16 cellular contexts compared by ENCODE assay signal in the genomic region with DNA sequence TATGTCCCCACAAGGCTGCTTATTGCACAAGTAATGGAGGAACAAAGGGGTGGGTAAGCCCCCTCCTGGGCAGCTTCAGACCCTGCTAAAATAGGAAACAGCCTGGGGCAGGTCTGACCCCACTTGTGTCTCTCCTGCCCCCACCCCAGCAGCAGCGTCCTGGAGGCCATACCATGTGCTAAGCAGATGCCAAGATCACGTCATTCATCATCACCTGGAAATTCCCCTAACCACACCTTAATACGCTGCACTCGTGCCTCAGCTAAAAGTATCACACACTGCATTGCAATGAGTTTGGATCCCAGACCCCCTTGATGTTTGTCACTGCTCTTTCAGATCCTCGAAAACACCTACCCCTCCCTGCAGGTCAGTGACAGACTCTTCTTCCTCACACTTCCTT. TPM values are rescaled to one million over a fixed set of nuclear protein-coding genes. Genes with fewer than 3 reads are reported as not detected.
DNase-seq lines count a peak whose midpoint lies in the region; ATAC-seq and TF ChIP-seq lines count a peak whose summit lies in the region.
"Had no signal": no experiment of that assay in that cellular context is flagged by ENCODE, and none has a peak within 500 bp of the region (broad histone marks: within the 10 kb centered on the region; RNA-seq: fewer than 3 reads in every experiment).

No MANE protein-coding gene starts in this region.

- no peaks in the 10 kb centered on the region for H3K23me2 ChIP-seq in H9 (ENCODE audit: insufficient read length, low read depth, low read length, poor library complexity, severe bottlenecking)

- peaks cover 16% of the 10 kb centered on the region for H3K27me3 ChIP-seq in DOHH2 (ENCODE audit: control insufficient read depth, low read length)
- no peaks in the 10 kb centered on the region for H3K27me3 ChIP-seq in naive thymus-derived CD4-positive, alpha-beta T cell (ENCODE audit: control insufficient read depth in 2 of 2, insufficient read depth in 2 of 2, low read length in 2 of 2)
- peaks cover 34% of the 10 kb centered on the region; the same call in 1 of the 2 replicates for H3K27me3 ChIP-seq in H9 (ENCODE audit: insufficient read depth, low read length)
- H3K27me3 ChIP-seq: Peyer's patch had no signal

- TF ChIP-seq CTCF in DOHH2 (IDR thresholded peaks at IDR 0.05; ENCODE audit: low read depth, low read length, poor library complexity, severe bottlenecking) (no peak), H9 (conservative IDR thresholded peaks at IDR 0.05) (no peak)

- no peaks in the 10 kb centered on the region for H3F3A ChIP-seq in DOHH2 (ENCODE audit: control insufficient read depth, insufficient read depth)

- no peaks in the 10 kb centered on the region for H3K9me2 ChIP-seq in DOHH2 (replicated peaks; ENCODE audit: control insufficient read depth, low read length)

- H2BK15ac ChIP-seq in H9 (ENCODE audit: low read depth, low read length), result no peak overlapping the region

- no peak overlapping the region for H3K4me3 Mint-ChIP-seq in activated T-cell treated with anti-CD3 and anti-CD28 coated beads, Interleukin-2, amount 50 U/mL, for 4 hours
- H3K4me3 Mint-ChIP-seq in naive thymus-derived CD4-positive, alpha-beta T cell, result peak overlapping the region in 1 of 10 donors; percentile 11
- no peak overlapping the region for H3K4me3 Mint-ChIP-seq in H9
- H3K4me3 Mint-ChIP-seq: neural progenitor cell had no signal

- peak overlapping the region in 1 of 9 donors; percentile 40 for H3K27ac Mint-ChIP-seq in naive thymus-derived CD4-positive, alpha-beta T cell
- no peak overlapping the region for H3K27ac Mint-ChIP-seq in H9
- H3K27ac Mint-ChIP-seq: neural progenitor cell had no signal

- H2AK5ac ChIP-seq in H9 (ENCODE audit: insufficient read length, low read length), result no peak overlapping the region

- no peak overlapping the region for H2AFZ ChIP-seq in H9 (ENCODE audit: low read length)
- H2AFZ ChIP-seq: neural progenitor cell had no signal

- H3K14ac ChIP-seq in H9 (ENCODE audit: insufficient read depth, low read length), result no peak overlapping the region

- intact Hi-C loops in naive thymus-derived CD4-positive, alpha-beta T cell (cut with micrococcal nuclease), result no loop called here

- H3K9me3 Mint-ChIP-seq in activated T-cell treated with anti-CD3 and anti-CD28 coated beads, Interleukin-2, amount 50 U/mL, for 4 hours, result no peaks in the 10 kb centered on the region
- no peaks in the 10 kb centered on the region for H3K9me3 Mint-ChIP-seq in naive thymus-derived CD4-positive, alpha-beta T cell
- peaks cover 0 to 2% of the 10 kb centered on the region in 2 experiments; a peak in 1 of 5 replicates for H3K9me3 Mint-ChIP-seq in H9

- no peaks in the 10 kb centered on the region for H3K79me2 ChIP-seq in DOHH2 (ENCODE audit: control insufficient read depth, low read length)
- no peaks in the 10 kb centered on the region for H3K79me2 ChIP-seq in H9 (ENCODE audit: insufficient read depth, low read length)

- H3K4me1 Mint-ChIP-seq in activated T-cell treated with anti-CD3 and anti-CD28 coated beads, Interleukin-2, amount 50 U/mL, for 4 hours (ENCODE audit: low read depth), result peaks cover 10% of the 10 kb centered on the region
- H3K4me1 Mint-ChIP-seq in naive thymus-derived CD4-positive, alpha-beta T cell, result peaks cover 0 to 12% (median 6%) of the 10 kb centered on the region in 7 donors
- H3K4me1 Mint-ChIP-seq in H9, result peaks cover 0 to 8% of the 10 kb centered on the region in 2 experiments; a peak in 1 of 4 replicates

- H4K20me1 ChIP-seq in DOHH2 (ENCODE audit: control insufficient read depth, insufficient read depth, low read depth, low read length), result no peaks in the 10 kb centered on the region
- H4K20me1 ChIP-seq in H9 (ENCODE audit: control insufficient read depth, insufficient read depth, insufficient read length), result no peaks in the 10 kb centered on the region

- CTCF ChIA-PET in naive thymus-derived CD4-positive, alpha-beta T cell (lab: Charles Lee), result no interaction called here

- H3K27ac ChIP-seq in DOHH2 (ENCODE audit: low read depth, low read length) (no peak overlapping the region), H9 (ENCODE audit: insufficient read length, low read depth, low read length) (no peak overlapping the region)
- H3K27ac ChIP-seq in naive thymus-derived CD4-positive, alpha-beta T cell (ENCODE audit: low read depth, low read length), result no peak overlapping the region
- H3K27ac ChIP-seq: coronary artery, neural progenitor cell, Peyer's patch had no signal

- no peak overlapping the region for H3K9ac ChIP-seq in H9 (ENCODE audit: extremely low read depth, insufficient read length, low read length)
- H3K9ac ChIP-seq: neural progenitor cell had no signal

- no peak overlapping the region for H2BK20ac ChIP-seq in H9 (ENCODE audit: low read depth, low read length, poor library complexity, severe bottlenecking)

- H3K23ac ChIP-seq in H9 (ENCODE audit: insufficient read length, low read depth, low read length), result no peak overlapping the region

- H3K79me1 ChIP-seq in H9 (ENCODE audit: insufficient read depth, low read depth, low read length, poor library complexity, severe bottlenecking), result no peaks in the 10 kb centered on the region

- H2BK5ac ChIP-seq in H9 (ENCODE audit: insufficient read length, low read length), result no peak overlapping the region

- no peaks in the 10 kb centered on the region for H3K9me3 ChIP-seq in DOHH2 (ENCODE audit: control insufficient read depth, insufficient read depth, low read length)
- H3K9me3 ChIP-seq in naive thymus-derived CD4-positive, alpha-beta T cell (ENCODE audit: control insufficient read depth in 2 of 3, low read length in 3 of 3), result no peaks in the 10 kb centered on the region
- no peaks in the 10 kb centered on the region for H3K9me3 ChIP-seq in H9 (ENCODE audit: control insufficient read depth, low read depth, low read length)
- H3K9me3 ChIP-seq: Peyer's patch had no signal

- peaks cover 13% of the 10 kb centered on the region for H3K4me1 ChIP-seq in DOHH2 (ENCODE audit: control insufficient read depth, low read length)
- H3K4me1 ChIP-seq in naive thymus-derived CD4-positive, alpha-beta T cell (ENCODE audit: control insufficient read depth in 2 of 2, insufficient read depth in 2 of 2, low read length in 2 of 2), result no peaks in the 10 kb centered on the region
- no peaks in the 10 kb centered on the region for H3K4me1 ChIP-seq in H9 (ENCODE audit: insufficient read depth, low read length)
- H3K4me1 ChIP-seq: neural progenitor cell, Peyer's patch had no signal

- ATAC-seq in GM18907 (IDR thresholded peaks at IDR 0.05; ENCODE audit: unreplicated experiment) (peak; percentile 54), GM19397 (IDR thresholded peaks at IDR 0.05; ENCODE audit: unreplicated experiment) (no peak)
- peak; percentile 87 to 91 for ATAC-seq in activated T-cell treated with anti-CD3 and anti-CD28 coated beads, Interleukin-2, amount 50 U/mL, for 4 hours
- peak; percentile 77 for ATAC-seq in naive thymus-derived CD4-positive, alpha-beta T cell
- ATAC-seq: left colon had no signal

- no peaks in the 10 kb centered on the region for H3K36me3 ChIP-seq in DOHH2 (ENCODE audit: control insufficient read depth, low read length)
- H3K36me3 ChIP-seq in naive thymus-derived CD4-positive, alpha-beta T cell (ENCODE audit: control insufficient read depth in 2 of 3, insufficient read depth in 3 of 3, low read length in 3 of 3), result no peaks in the 10 kb centered on the region
- H3K36me3 ChIP-seq: neural progenitor cell, Peyer's patch had no signal

- H4K91ac ChIP-seq in H9 (ENCODE audit: insufficient read length, low read depth, low read length), result no peak overlapping the region

- H3K4me2 ChIP-seq in DOHH2 (ENCODE audit: low read length), result peak overlapping the region; percentile 54
- no peak overlapping the region for H3K4me2 ChIP-seq in H9 (ENCODE audit: insufficient read depth, insufficient read length, low read length)
- H3K4me2 ChIP-seq: neural progenitor cell had no signal

- no peak overlapping the region for H2BK12ac ChIP-seq in H9 (ENCODE audit: insufficient read length, low read depth, low read length)

- H3K56ac ChIP-seq in H9 (ENCODE audit: insufficient read length, low read depth, low read length), result no peak overlapping the region

- H3K36me3 Mint-ChIP-seq in activated T-cell treated with anti-CD3 and anti-CD28 coated beads, Interleukin-2, amount 50 U/mL, for 4 hours (ENCODE audit: insufficient read depth), result no peaks in the 10 kb centered on the region
- no peaks in the 10 kb centered on the region for H3K36me3 Mint-ChIP-seq in naive thymus-derived CD4-positive, alpha-beta T cell
- no peaks in the 10 kb centered on the region for H3K36me3 Mint-ChIP-seq in H9 (ENCODE audit: insufficient read depth in 1 of 3, low read depth in 3 of 3)
- H3K36me3 Mint-ChIP-seq: neural progenitor cell had no signal

- H4K8ac ChIP-seq in H9 (replicated peaks; ENCODE audit: insufficient read length, low read depth, low read length), result no peak overlapping the region

- no peak overlapping the region for H3K4me3 ChIP-seq in DOHH2 (ENCODE audit: low read length)
- H3K4me3 ChIP-seq in naive thymus-derived CD4-positive, alpha-beta T cell (ENCODE audit: low read length), result no peak overlapping the region
- H3K4me3 ChIP-seq: coronary artery, neural progenitor cell, Peyer's patch had no signal

- H2BK120ac ChIP-seq in H9 (ENCODE audit: low read depth, low read length, poor library complexity, severe bottlenecking), result no peak overlapping the region

- H3T11ph ChIP-seq in H9 (ENCODE audit: low read length), result no peak overlapping the region

- POLR2A ChIA-PET in naive thymus-derived CD4-positive, alpha-beta T cell (lab: Charles Lee), result no interaction called here

- no peak overlapping the region for H4K5ac ChIP-seq in H9 (ENCODE audit: insufficient read length, low read depth, low read length)

- no peaks in the 10 kb centered on the region for H3K27me3 Mint-ChIP-seq in activated T-cell treated with anti-CD3 and anti-CD28 coated beads, Interleukin-2, amount 50 U/mL, for 4 hours (ENCODE audit: low read depth)
- peaks cover 5 to 12% (median 6%) of the 10 kb centered on the region in 5 donors for H3K27me3 Mint-ChIP-seq in naive thymus-derived CD4-positive, alpha-beta T cell
- peaks cover 98% of the 10 kb centered on the region for H3K27me3 Mint-ChIP-seq in H9 (ENCODE audit: low read depth)

- H3K18ac ChIP-seq in H9 (ENCODE audit: insufficient read length, low read depth, low read length), result no peak overlapping the region

- WGBS in H9 (ENCODE audit: extremely low coverage, insufficient read length, low lambda C conversion rate), result no CpG with 5 or more reads among the region's 5 CpGs

- no peak for DNase-seq in activated T-cell treated with anti-CD3 and anti-CD28 coated beads, Interleukin-2, amount 50 U/mL, for 4 hours
- peak in 1 of 9 donors; percentile 7 for DNase-seq in naive thymus-derived CD4-positive, alpha-beta T cell
- DNase-seq in NCI-H1092 (lab: John Stamatoyannopoulos, UW) (no peak), GM19240 (ENCODE audit: insufficient read length, low spot score) (no peak), H9 (no peak)
- DNase-seq: activated gamma-delta T cell; left colon; Peyer's patch; stimulated activated naive CD4-positive, alpha-beta T cell; T1000 had no signal

- H3K4ac ChIP-seq in H9 (ENCODE audit: low read depth, low read length), result no peak overlapping the region

RNA-seq across cellular contexts. Expression of a gene that starts 27.8 kb away (rescaled TPM):
- total RNA-seq in activated T-cell treated with anti-CD3 and anti-CD28 coated beads, Interleukin-2, amount 50 U/mL, for 4 hours, result not detected
- not detected for total RNA-seq in naive thymus-derived CD4-positive, alpha-beta T cell
- polyA plus RNA-seq in naive thymus-derived CD4-positive, alpha-beta T cell, result not detected
- total RNA-seq in H9 (2021), result not detected in 2 replicates
- total RNA-seq: fibroblast of villous mesenchyme, Peyer's patch had no signal

RNA-seq across cellular contexts. Expression of a gene that starts 57.6 kb away (rescaled TPM):
- 1 to 10 TPM in 2 of 3 donors, under 1 TPM in 1; 0.95 to 1.3 (median 1.2) TPM for total RNA-seq in activated T-cell treated with anti-CD3 and anti-CD28 coated beads, Interleukin-2, amount 50 U/mL, for 4 hours
- total RNA-seq in naive thymus-derived CD4-positive, alpha-beta T cell, result not detected
- not detected for polyA plus RNA-seq in naive thymus-derived CD4-positive, alpha-beta T cell
- total RNA-seq in H9 (2021), result 0.29 and 0.31 TPM in 2 replicates
- total RNA-seq: left colon, Peyer's patch had no signal
